In genomic region chr7:24896031-24896433, GRCh38 we compare ENCODE assay signal across 9 cellular contexts.
DNase-seq lines count a peak whose midpoint lies in the region; ATAC-seq and TF ChIP-seq lines count a peak whose summit lies in the region.
"Had no signal": no experiment of that assay in that cellular context is flagged by ENCODE, and none has a peak within 500 bp of the region (broad histone marks: within the 10 kb centered on the region; RNA-seq: fewer than 3 reads in every experiment).

No MANE protein-coding gene starts in this region.

- no peaks in the 10 kb centered on the region for H3K27me3 ChIP-seq in lower lobe of right lung (ENCODE audit: low read depth)
- H3K27me3 ChIP-seq in prostate gland (replicated peaks; ENCODE audit: insufficient read depth) = no peaks in the 10 kb centered on the region

- H3K9me3 ChIP-seq in lower lobe of right lung = no peaks in the 10 kb centered on the region
- no peaks in the 10 kb centered on the region for H3K9me3 ChIP-seq in prostate gland
- H3K9me3 ChIP-seq: HAP-1 had no signal

- H3K4me3 ChIP-seq in lower lobe of right lung = no peak overlapping the region
- H3K4me3 ChIP-seq in prostate gland = no peak overlapping the region
- H3K4me3 ChIP-seq: HAP-1 had no signal

- WGBS in prostate gland = 23% methylated on average over 4 of the region's 4 CpGs

- H3K4me1 ChIP-seq in lower lobe of right lung = peaks cover 10% of the 10 kb centered on the region
- H3K4me1 ChIP-seq in prostate gland (replicated peaks) = no peaks in the 10 kb centered on the region

- H3K27ac ChIP-seq in lower lobe of right lung = no peak overlapping the region
- H3K27ac ChIP-seq in prostate gland = no peak overlapping the region

- intact Hi-C loops in lower lobe of right lung (cut with DNase I) = no loop called here
- intact Hi-C loops in prostate gland (cut with DNase I) = no loop called here

- TF ChIP-seq CTCF in lower lobe of right lung (IDR thresholded peaks at IDR 0.05) (no peak), prostate gland (IDR thresholded peaks at IDR 0.05) (no peak)

- TF ChIP-seq POLR2A in GM18505 (IDR thresholded peaks at IDR 0.05; ENCODE audit: borderline replicate concordance, extremely low read depth, insufficient read depth, insufficient read length) (no peak), prostate gland (IDR thresholded peaks at IDR 0.05) (no peak)

- DNase-seq in lower lobe of right lung = no peak
- no peak for DNase-seq in NCI-H187 (lab: John Stamatoyannopoulos, UW)
- DNase-seq in middle frontal gyrus (ENCODE audit: extremely low spot score, low spot score) = no peak
- DNase-seq in prostate gland (ENCODE audit: low spot score) = no peak
- no peak for DNase-seq in NCI-H226

- H3K36me3 ChIP-seq in lower lobe of right lung = no peaks in the 10 kb centered on the region
- H3K36me3 ChIP-seq in prostate gland = no peaks in the 10 kb centered on the region
- H3K36me3 ChIP-seq: HAP-1 had no signal

- ATAC-seq in GM18505 (IDR thresholded peaks at IDR 0.05; ENCODE audit: unreplicated experiment) = peak; percentile 54
- peak; percentile 67 for ATAC-seq in GM21529 (IDR thresholded peaks at IDR 0.05; ENCODE audit: unreplicated experiment)
- ATAC-seq in HG03520 (IDR thresholded peaks at IDR 0.05; ENCODE audit: unreplicated experiment) = peak; percentile 62
- peak; percentile 40 to 52 for ATAC-seq in lower lobe of right lung
